ENCODE assay signal across 13 cellular contexts in the genomic region with DNA sequence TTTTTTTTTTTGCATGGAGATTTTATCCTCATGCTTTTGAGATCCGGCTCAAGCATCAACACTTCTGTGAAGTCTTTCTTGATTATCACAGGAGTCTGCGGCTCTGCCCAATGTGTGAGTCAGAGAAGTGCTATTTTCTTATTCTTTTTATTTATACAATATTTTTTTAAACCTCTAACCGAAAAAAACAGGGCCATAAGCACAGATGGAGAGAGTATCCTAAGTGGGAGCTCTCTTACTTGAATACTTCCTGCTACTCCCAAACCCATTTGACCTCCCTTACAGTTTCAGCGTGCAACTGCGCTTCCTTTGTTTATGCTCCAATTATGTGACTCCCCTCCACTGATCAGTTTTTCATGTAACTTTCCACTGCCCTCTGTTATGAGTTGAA. TPM values are rescaled to one million over a fixed set of nuclear protein-coding genes. Genes with fewer than 3 reads are reported as not detected.
A peak's percentile ranks its signal among the peaks of the same experiment; 100 is the strongest.
DNase-seq lines count a peak whose midpoint lies in the region; ATAC-seq, FAIRE-seq and TF ChIP-seq lines count a peak whose summit lies in the region.
"Had no signal": no experiment of that assay in that cellular context is flagged by ENCODE, and none has a peak within 500 bp of the region (broad histone marks: within the 10 kb centered on the region; RNA-seq: fewer than 3 reads in every experiment).

No MANE protein-coding gene starts in this region.

- peak overlapping the region in 1 of 4 donors; percentile 14 for H3K4me3 Mint-ChIP-seq in CD4-positive, CD25-positive, alpha-beta regulatory T cell
- H3K4me3 Mint-ChIP-seq in effector memory CD8-positive, alpha-beta T cell, result peak overlapping the region in 1 of 2 donors; percentile 11
- H3K4me3 Mint-ChIP-seq: WTC11 had no signal

- no peak overlapping the region for H3K4me3 ChIP-seq in CD4-positive, CD25-positive, alpha-beta regulatory T cell (ENCODE audit: low read depth, low read length)
- no peak overlapping the region for H3K4me3 ChIP-seq in Peyer's patch

- TF ChIP-seq POLR2A in H54 (IDR thresholded peaks at IDR 0.05; ENCODE audit: low read depth, low read length) (no peak), Peyer's patch (IDR thresholded peaks at IDR 0.05) (no peak)

- H3K27ac ChIP-seq in CD4-positive, CD25-positive, alpha-beta regulatory T cell (ENCODE audit: insufficient read depth, low read length, poor library complexity, severe bottlenecking), result no peak overlapping the region
- H3K27ac ChIP-seq in Peyer's patch, result peak overlapping the region in 1 of 4 donors; percentile 36

- peaks cover 31 to 54% (median 38%) of the 10 kb centered on the region in 4 donors for H3K4me1 Mint-ChIP-seq in CD4-positive, CD25-positive, alpha-beta regulatory T cell
- H3K4me1 Mint-ChIP-seq in effector memory CD8-positive, alpha-beta T cell (ENCODE audit: low read depth in 2 of 2), result peaks cover 32 to 47% of the 10 kb centered on the region in 2 donors

- DNase-seq in CD4-positive, CD25-positive, alpha-beta regulatory T cell, result no peak
- DNase-seq in M059J (ENCODE audit: low read depth) (peak; percentile 97), non-pigmented ciliary epithelial cell (ENCODE audit: low read depth) (peak; percentile 67), NCI-H526 treated with DMSO at 0.1 percent for 48 hours (lab: John Stamatoyannopoulos, UW) (no peak), H54 (ENCODE audit: insufficient read length, low spot score) (no peak), Peyer's patch (no peak)
- no peak for DNase-seq in effector memory CD8-positive, alpha-beta T cell
- DNase-seq: KBM-7, kidney, NCI-H774 had no signal

- no peaks in the 10 kb centered on the region for H3K27me3 Mint-ChIP-seq in CD4-positive, CD25-positive, alpha-beta regulatory T cell
- H3K27me3 Mint-ChIP-seq in effector memory CD8-positive, alpha-beta T cell, result no peaks in the 10 kb centered on the region

- H3K9me3 Mint-ChIP-seq in CD4-positive, CD25-positive, alpha-beta regulatory T cell, result no peaks in the 10 kb centered on the region
- H3K9me3 Mint-ChIP-seq in effector memory CD8-positive, alpha-beta T cell, result no peaks in the 10 kb centered on the region
- H3K9me3 Mint-ChIP-seq: WTC11 had no signal

- no peaks in the 10 kb centered on the region for H3K9me3 ChIP-seq in CD4-positive, CD25-positive, alpha-beta regulatory T cell (ENCODE audit: control insufficient read depth in 2 of 2, low read length in 2 of 2)
- H3K9me3 ChIP-seq in Peyer's patch, result no peaks in the 10 kb centered on the region

- H3K36me3 Mint-ChIP-seq in CD4-positive, CD25-positive, alpha-beta regulatory T cell, result peaks cover 3% of the 10 kb centered on the region
- H3K36me3 Mint-ChIP-seq in effector memory CD8-positive, alpha-beta T cell (ENCODE audit: insufficient read depth), result peaks cover 3% of the 10 kb centered on the region
- H3K36me3 Mint-ChIP-seq: WTC11 had no signal

- no peak for ATAC-seq in CD4-positive, CD25-positive, alpha-beta regulatory T cell (ENCODE audit: low read depth in 2 of 2)
- ATAC-seq in effector memory CD8-positive, alpha-beta T cell (replicated peaks), result no peak
- ATAC-seq in GM18519 (IDR thresholded peaks at IDR 0.05; ENCODE audit: low FRiP score, unreplicated experiment), result no peak

- no peak for FAIRE-seq in H54 (lab: Jason Lieb, UNC)
- FAIRE-seq: bronchial epithelial cell, kidney had no signal

- H3K36me3 ChIP-seq in CD4-positive, CD25-positive, alpha-beta regulatory T cell (ENCODE audit: control insufficient read depth, insufficient read depth, low read length), result no peaks in the 10 kb centered on the region
- H3K36me3 ChIP-seq in Peyer's patch, result no peaks in the 10 kb centered on the region

- no peaks in the 10 kb centered on the region for H3K27me3 ChIP-seq in CD4-positive, CD25-positive, alpha-beta regulatory T cell (ENCODE audit: control insufficient read depth, insufficient read depth, low read length)
- no peaks in the 10 kb centered on the region for H3K27me3 ChIP-seq in Peyer's patch

- peaks cover 42% of the 10 kb centered on the region for H3K4me1 ChIP-seq in CD4-positive, CD25-positive, alpha-beta regulatory T cell (ENCODE audit: control insufficient read depth, insufficient read depth, low read length, poor library complexity, severe bottlenecking)
- peaks cover 0 to 24% (median 4%) of the 10 kb centered on the region in 4 donors for H3K4me1 ChIP-seq in Peyer's patch

- no peak for TF ChIP-seq CTCF in Peyer's patch (IDR thresholded peaks at IDR 0.05)

- H3K27ac Mint-ChIP-seq in CD4-positive, CD25-positive, alpha-beta regulatory T cell, result peak overlapping the region; percentile 39 to 69 (median 45)
- H3K27ac Mint-ChIP-seq in effector memory CD8-positive, alpha-beta T cell, result peak overlapping the region; percentile 2 to 54
- H3K27ac Mint-ChIP-seq: WTC11 had no signal

RNA-seq across cellular contexts. Expression of a gene that starts 8.7 kb away (rescaled TPM):
- total RNA-seq in CD4-positive, CD25-positive, alpha-beta regulatory T cell, result 191 TPM
- 10 to 100 TPM; 15.8 to 22.9 (median 18.9) TPM for polyA plus RNA-seq in CD4-positive, CD25-positive, alpha-beta regulatory T cell
- 31.5 and 35.4 TPM in 2 replicates for total RNA-seq in M059J (2014; rRNA removed; shearing (Covaris generic))
- 10 to 100 TPM; 34.7 to 48.5 (median 43.1) TPM for total RNA-seq in Peyer's patch

Comparison
In these comparisons a context has a peak if more than half of its experiments do, and no peak if none do; other contexts are left out.
1. DNase-seq: peak in M059J (single experiment) and non-pigmented ciliary epithelial cell (single experiment); none in CD4-positive, CD25-positive, alpha-beta regulatory T cell (0 of 3), effector memory CD8-positive, alpha-beta T cell (0 of 3), NCI-H526 treated with DMSO at 0.1 percent for 48 hours (single experiment), H54 (single experiment) and Peyer's patch (0 of 3).